ENCODE assay signal across 13 cellular contexts in the genomic region with DNA sequence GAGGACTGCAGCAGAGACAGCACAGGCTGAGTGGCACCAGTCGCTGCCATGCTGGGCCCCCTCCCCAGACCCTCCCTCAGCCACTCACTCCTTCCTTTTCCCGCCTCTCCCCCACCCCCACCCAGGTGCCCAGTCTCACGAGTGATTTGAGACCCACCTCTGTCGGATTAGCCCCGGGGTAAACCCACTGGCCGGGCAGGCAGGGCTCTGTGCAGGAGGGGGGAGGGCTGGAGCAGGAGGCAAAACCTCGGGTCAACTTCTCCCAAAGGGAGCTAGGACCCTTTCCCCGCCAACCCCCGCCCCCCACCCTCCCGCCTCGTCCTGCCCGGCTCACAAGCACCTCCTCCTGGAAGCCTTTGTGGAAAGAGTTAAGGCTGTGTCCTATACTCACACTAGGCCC. TPM values are rescaled to one million over a fixed set of nuclear protein-coding genes. Genes with fewer than 3 reads are reported as not detected.
A peak's percentile ranks its signal among the peaks of the same experiment; 100 is the strongest.
DNase-seq lines count a peak whose midpoint lies in the region; ATAC-seq and TF ChIP-seq lines count a peak whose summit lies in the region.
"Had no signal": no experiment of that assay in that cellular context is flagged by ENCODE, and none has a peak within 500 bp of the region (broad histone marks: within the 10 kb centered on the region; RNA-seq: fewer than 3 reads in every experiment).

No MANE protein-coding gene starts in this region.

- POLR2A ChIA-PET in CD4-positive, alpha-beta memory T cell (lab: Charles Lee; ENCODE audit: partially characterized antibody): interaction anchor here (0.7 to 6.7 kb wide), 2 partner anchors 16 to 22 kb away, joined by 3 to 126 read pairs; a partner anchor contains a TSS

- CTCF ChIA-PET in CD4-positive, alpha-beta memory T cell (lab: Charles Lee; ENCODE audit: partially characterized antibody): no interaction called here

- H3K36me3 ChIP-seq in CD4-positive, alpha-beta memory T cell (ENCODE audit: insufficient read depth, low read length): peaks cover 25% of the 10 kb centered on the region
- H3K36me3 ChIP-seq in neutrophil: peaks cover 20% of the 10 kb centered on the region

- DNase-seq in CD4-positive, alpha-beta memory T cell: no peak
- DNase-seq in HL-60 (ENCODE audit: low read depth in 1 of 2, low spot score in 1 of 2): no peak
- DNase-seq in COLO829 (ENCODE audit: low spot score): no peak
- DNase-seq in NCI-H446 (lab: John Stamatoyannopoulos, UW): no peak
- DNase-seq: C1 segment of cervical spinal cord; dermis blood vessel endothelial cell; KBM-7; NCI-H187 treated with DMSO at 0.1 percent for 48 hours; stimulated activated CD4-positive, alpha-beta T cell treated with anti-CD3 and anti-CD28 coated beads, Interleukin-4, amount 100 ng/mL, for 24 hours had no signal

- peaks cover 58% of the 10 kb centered on the region for H3K4me1 ChIP-seq in CD4-positive, alpha-beta memory T cell (ENCODE audit: insufficient read depth, low read length)
- H3K4me1 ChIP-seq in neutrophil (ENCODE audit: control insufficient read depth in 1 of 2, insufficient read depth in 1 of 2, low read depth in 1 of 2, low read length in 1 of 2): peaks cover 67 to 72% of the 10 kb centered on the region in 2 experiments

- H3K27me3 Mint-ChIP-seq in CD4-positive, alpha-beta memory T cell: no peaks in the 10 kb centered on the region
- H3K27me3 Mint-ChIP-seq in dendritic cell treated with granulocyte-macrophage colony-stimulating factor and Interleukin-4, amounts not matched to agents 40 ng/mL and 50 ng/mL, for 4 days: no peaks in the 10 kb centered on the region
- H3K27me3 Mint-ChIP-seq: stimulated activated memory B cell treated with anti-CD40 and anti-IgM and Interleukin-4, amounts not matched to agents 10 μg/mL and 1 μg/mL and 100 μg/mL, for 72 hours had no signal

- intact Hi-C loops in CD4-positive, alpha-beta memory T cell (cut with micrococcal nuclease): loop anchor here (5.0 kb wide), 1 partner anchor 73 kb away; a partner anchor contains a TSS
- intact Hi-C loops in dendritic cell treated with granulocyte-macrophage colony-stimulating factor and Interleukin-4, amounts not matched to agents 40 ng/mL and 50 ng/mL, for 4 days (cut with micrococcal nuclease): no loop called here

- H3K9me3 ChIP-seq in CD4-positive, alpha-beta memory T cell (ENCODE audit: control insufficient read depth in 1 of 2, low read length in 2 of 2): no peaks in the 10 kb centered on the region
- H3K9me3 ChIP-seq in neutrophil: no peaks in the 10 kb centered on the region

- no peak overlapping the region for H3K4me3 ChIP-seq in CD4-positive, alpha-beta memory T cell (ENCODE audit: low read length in 2 of 2)
- H3K4me3 ChIP-seq in HL-60 (replicated peaks; ENCODE audit: insufficient read depth, low read length) (no peak overlapping the region), neutrophil (ENCODE audit: low read depth in 1 of 2, low read length in 1 of 2) (no peak overlapping the region)

- peaks cover 0 to 2% (median 0%) of the 10 kb centered on the region in 8 donors for H3K9me3 Mint-ChIP-seq in CD4-positive, alpha-beta memory T cell
- no peaks in the 10 kb centered on the region for H3K9me3 Mint-ChIP-seq in dendritic cell treated with granulocyte-macrophage colony-stimulating factor and Interleukin-4, amounts not matched to agents 40 ng/mL and 50 ng/mL, for 4 days
- H3K9me3 Mint-ChIP-seq: stimulated activated memory B cell treated with anti-CD40 and anti-IgM and Interleukin-4, amounts not matched to agents 10 μg/mL and 1 μg/mL and 100 μg/mL, for 72 hours had no signal

- no peaks in the 10 kb centered on the region for H3K27me3 ChIP-seq in CD4-positive, alpha-beta memory T cell (ENCODE audit: insufficient read depth, low read length)
- H3K27me3 ChIP-seq in HL-60 (ENCODE audit: insufficient read depth, poor library complexity, severe bottlenecking): no peaks in the 10 kb centered on the region
- no peaks in the 10 kb centered on the region for H3K27me3 ChIP-seq in neutrophil

- H3K27ac Mint-ChIP-seq in CD4-positive, alpha-beta memory T cell: peak overlapping the region in 5 of 7 donors; percentile 10 to 94 (median 65)
- peak overlapping the region; percentile 92 for H3K27ac Mint-ChIP-seq in dendritic cell treated with granulocyte-macrophage colony-stimulating factor and Interleukin-4, amounts not matched to agents 40 ng/mL and 50 ng/mL, for 4 days

- H3K4me3 Mint-ChIP-seq in CD4-positive, alpha-beta memory T cell: no peak overlapping the region
- no peak overlapping the region for H3K4me3 Mint-ChIP-seq in dendritic cell treated with granulocyte-macrophage colony-stimulating factor and Interleukin-4, amounts not matched to agents 40 ng/mL and 50 ng/mL, for 4 days
- H3K4me3 Mint-ChIP-seq: stimulated activated memory B cell treated with anti-CD40 and anti-IgM and Interleukin-4, amounts not matched to agents 10 μg/mL and 1 μg/mL and 100 μg/mL, for 72 hours had no signal

- H3K36me3 Mint-ChIP-seq in CD4-positive, alpha-beta memory T cell: peaks cover 14 to 43% of the 10 kb centered on the region in 2 donors
- H3K36me3 Mint-ChIP-seq in dendritic cell treated with granulocyte-macrophage colony-stimulating factor and Interleukin-4, amounts not matched to agents 40 ng/mL and 50 ng/mL, for 4 days (ENCODE audit: low read depth): peaks cover 79% of the 10 kb centered on the region

- no peak for ATAC-seq in GM18511 (IDR thresholded peaks at IDR 0.05; ENCODE audit: unreplicated experiment)
- ATAC-seq: stimulated activated memory B cell treated with anti-CD40 and anti-IgM and Interleukin-4, amounts not matched to agents 10 μg/mL and 1 μg/mL and 100 μg/mL, for 72 hours had no signal

- peaks cover 43 to 71% (median 56%) of the 10 kb centered on the region in 4 donors for H3K4me1 Mint-ChIP-seq in CD4-positive, alpha-beta memory T cell
- peaks cover 78% of the 10 kb centered on the region for H3K4me1 Mint-ChIP-seq in dendritic cell treated with granulocyte-macrophage colony-stimulating factor and Interleukin-4, amounts not matched to agents 40 ng/mL and 50 ng/mL, for 4 days (ENCODE audit: low read depth)

- H3K27ac ChIP-seq in CD4-positive, alpha-beta memory T cell (ENCODE audit: low read depth, low read length): no peak overlapping the region
- H3K27ac ChIP-seq in HL-60 (replicated peaks): peak overlapping the region; percentile 15; the same call in 1 of the 2 replicates
- H3K27ac ChIP-seq in neutrophil: peak overlapping the region; percentile 90

- no peak for TF ChIP-seq CTCF in HL-60 (IDR thresholded peaks at IDR 0.05; ENCODE audit: insufficient read depth, low read length)
- TF ChIP-seq CTCF in neutrophil (IDR thresholded peaks at IDR 0.05): no peak

RNA-seq across cellular contexts. Expression of a gene that starts 3.5 kb away (rescaled TPM):
- 10 to 100 TPM; 44.1 to 47.4 TPM for total RNA-seq in CD4-positive, alpha-beta memory T cell
- 100 to 1,000 TPM in 1 of 2 donors, 10 to 100 TPM in 1; 86.7 to 150 TPM for polyA plus RNA-seq in CD4-positive, alpha-beta memory T cell

RNA-seq across cellular contexts. Expression of a gene that starts 7.1 kb away (rescaled TPM):
- 10 to 100 TPM; 93.3 to 97.0 TPM for total RNA-seq in CD4-positive, alpha-beta memory T cell
- 10 to 100 TPM; 23.8 to 49.3 TPM for polyA plus RNA-seq in CD4-positive, alpha-beta memory T cell

RNA-seq across cellular contexts. Expression of a gene that starts 15.8 kb away (rescaled TPM):
- 10 to 100 TPM; 47.9 to 53.1 TPM for total RNA-seq in CD4-positive, alpha-beta memory T cell
- polyA plus RNA-seq in CD4-positive, alpha-beta memory T cell: 10 to 100 TPM; 11.4 to 19.3 TPM

RNA-seq across cellular contexts. Expression of a gene that starts 16.1 kb away (rescaled TPM):
- total RNA-seq in CD4-positive, alpha-beta memory T cell: 10 to 100 TPM; 30.5 to 35.7 TPM
- 1 to 10 TPM; 4.6 to 7.5 TPM for polyA plus RNA-seq in CD4-positive, alpha-beta memory T cell

RNA-seq across cellular contexts. Expression of a gene that starts 23.0 kb away (rescaled TPM):
- total RNA-seq in CD4-positive, alpha-beta memory T cell: 10 to 100 TPM; 60.9 to 61.3 TPM
- polyA plus RNA-seq in CD4-positive, alpha-beta memory T cell: 10 to 100 TPM; 32.8 to 52.7 TPM
